9 cellular contexts compared by ENCODE assay signal in the genomic region with DNA sequence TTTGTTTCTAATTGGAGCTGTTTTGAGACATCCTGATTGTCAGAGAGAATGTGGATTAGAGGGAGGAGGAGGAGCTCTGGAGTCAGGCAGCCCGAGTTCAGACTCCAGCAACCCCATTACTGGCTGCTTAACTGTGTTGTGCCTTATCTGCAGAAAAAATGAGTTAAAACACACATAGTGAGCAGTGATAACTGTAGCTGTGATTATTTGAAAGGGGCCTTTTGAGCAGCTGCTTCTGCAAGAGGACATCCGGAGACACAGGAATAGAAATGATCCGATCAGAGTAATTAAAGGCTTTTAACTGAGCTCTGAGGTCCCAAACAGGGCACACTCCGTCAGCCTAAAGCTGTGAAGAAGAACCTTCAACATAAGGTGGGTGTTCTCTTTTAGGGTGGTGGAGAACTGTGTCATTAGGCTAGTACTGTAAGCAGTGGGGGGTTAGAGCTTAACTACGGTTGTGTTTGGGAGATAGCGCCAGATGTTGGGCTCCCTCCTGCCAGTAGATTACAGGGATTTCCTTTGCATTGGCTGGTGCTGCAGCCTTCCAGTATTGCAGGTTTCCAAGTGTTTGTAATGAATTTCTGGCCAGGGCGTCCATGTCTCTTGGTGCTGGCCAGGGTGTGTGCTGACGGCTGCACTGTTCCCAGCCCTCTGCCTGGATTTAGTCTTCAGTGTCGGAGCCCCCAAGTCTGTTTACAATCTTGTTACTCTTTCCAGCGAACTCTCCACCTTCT. TPM values are rescaled to one million over a fixed set of nuclear protein-coding genes. Genes with fewer than 3 reads are reported as not detected.
DNase-seq lines count a peak whose midpoint lies in the region; ATAC-seq and TF ChIP-seq lines count a peak whose summit lies in the region.
"Had no signal": no experiment of that assay in that cellular context is flagged by ENCODE, and none has a peak within 500 bp of the region (broad histone marks: within the 10 kb centered on the region; RNA-seq: fewer than 3 reads in every experiment).

No MANE protein-coding gene starts in this region.

- H3K4me3 Mint-ChIP-seq in brain, result peak overlapping the region; percentile 14 to 76 (median 53)
- no peak overlapping the region for H3K4me3 Mint-ChIP-seq in stimulated activated effector memory CD8-positive, alpha-beta T cell treated with anti-CD3 and anti-CD28 coated beads, Interleukin-12 subunit alpha, Interleukin-12 subunit beta, amount 100 ng/mL, for 72 hours
- H3K4me3 Mint-ChIP-seq in activated CD4-positive, alpha-beta memory T cell treated with anti-CD3 and anti-CD28 coated beads, Interleukin-2, amount 10 ng/mL, durations not matched to agents 7 days and 5 days, result no peak overlapping the region

- H3K9me3 Mint-ChIP-seq in brain, result no peaks in the 10 kb centered on the region
- no peaks in the 10 kb centered on the region for H3K9me3 Mint-ChIP-seq in stimulated activated effector memory CD8-positive, alpha-beta T cell treated with anti-CD3 and anti-CD28 coated beads, Interleukin-12 subunit alpha, Interleukin-12 subunit beta, amount 100 ng/mL, for 72 hours
- H3K9me3 Mint-ChIP-seq in activated CD4-positive, alpha-beta memory T cell treated with anti-CD3 and anti-CD28 coated beads, Interleukin-2, amount 10 ng/mL, durations not matched to agents 7 days and 5 days, result no peaks in the 10 kb centered on the region

- no peak for TF ChIP-seq CTCF in brain (conservative IDR thresholded peaks at IDR 0.05)

- H3K36me3 Mint-ChIP-seq in brain, result peaks cover 17% of the 10 kb centered on the region
- H3K36me3 Mint-ChIP-seq in stimulated activated effector memory CD8-positive, alpha-beta T cell treated with anti-CD3 and anti-CD28 coated beads, Interleukin-12 subunit alpha, Interleukin-12 subunit beta, amount 100 ng/mL, for 72 hours, result peaks cover 21% of the 10 kb centered on the region
- H3K36me3 Mint-ChIP-seq in activated CD4-positive, alpha-beta memory T cell treated with anti-CD3 and anti-CD28 coated beads, Interleukin-2, amount 10 ng/mL, durations not matched to agents 7 days and 5 days (ENCODE audit: low read depth), result peaks cover 16% of the 10 kb centered on the region

- peak overlapping the region; percentile 32 to 85 (median 74) for H3K27ac Mint-ChIP-seq in brain
- peak overlapping the region; percentile 69 for H3K27ac Mint-ChIP-seq in stimulated activated effector memory CD8-positive, alpha-beta T cell treated with anti-CD3 and anti-CD28 coated beads, Interleukin-12 subunit alpha, Interleukin-12 subunit beta, amount 100 ng/mL, for 72 hours
- no peak overlapping the region for H3K27ac Mint-ChIP-seq in activated CD4-positive, alpha-beta memory T cell treated with anti-CD3 and anti-CD28 coated beads, Interleukin-2, amount 10 ng/mL, durations not matched to agents 7 days and 5 days

- H3K4me1 Mint-ChIP-seq in brain, result peaks cover 86% of the 10 kb centered on the region
- peaks cover 77% of the 10 kb centered on the region for H3K4me1 Mint-ChIP-seq in stimulated activated effector memory CD8-positive, alpha-beta T cell treated with anti-CD3 and anti-CD28 coated beads, Interleukin-12 subunit alpha, Interleukin-12 subunit beta, amount 100 ng/mL, for 72 hours
- H3K4me1 Mint-ChIP-seq in activated CD4-positive, alpha-beta memory T cell treated with anti-CD3 and anti-CD28 coated beads, Interleukin-2, amount 10 ng/mL, durations not matched to agents 7 days and 5 days, result peaks cover 33% of the 10 kb centered on the region

- ATAC-seq in stimulated activated effector memory CD8-positive, alpha-beta T cell treated with anti-CD3 and anti-CD28 coated beads, Interleukin-12 subunit alpha, Interleukin-12 subunit beta, amount 100 ng/mL, for 72 hours, result no peak

- H3K27me3 Mint-ChIP-seq in brain, result peaks cover 3% of the 10 kb centered on the region
- H3K27me3 Mint-ChIP-seq in activated CD4-positive, alpha-beta memory T cell treated with anti-CD3 and anti-CD28 coated beads, Interleukin-2, amount 10 ng/mL, durations not matched to agents 7 days and 5 days, result no peaks in the 10 kb centered on the region

- POLR2A ChIA-PET in activated CD4-positive, alpha-beta memory T cell treated with anti-CD3 and anti-CD28 coated beads, Interleukin-2, amount 10 ng/mL, durations not matched to agents 7 days and 5 days (lab: Charles Lee), result interaction anchor here (1.3 to 2.4 kb wide), 2 partner anchors 17 to 30 kb away, joined by 3 to 7 read pairs; no protein-coding TSS in a partner anchor

- DNase-seq in HUDEP-2 (lab: John Stamatoyannopoulos, UW; ENCODE audit: unreplicated experiment in 76 of 76), result peak in 66 of 76 experiments; percentile 4 to 82 (median 44)
- DNase-seq in kidney glomerular epithelial cell (lab: John Stamatoyannopoulos, UW), result peak; percentile 11
- no peak for DNase-seq in stimulated activated effector memory CD8-positive, alpha-beta T cell treated with anti-CD3 and anti-CD28 coated beads, Interleukin-12 subunit alpha, Interleukin-12 subunit beta, amount 100 ng/mL, for 72 hours (ENCODE audit: low spot score in 2 of 2)
- DNase-seq in stimulated activated naive CD4-positive, alpha-beta T cell treated with Interleukin-2 at 50 U/mL for 16 hours (lab: John Stamatoyannopoulos, UW), result no peak
- DNase-seq in activated CD4-positive, alpha-beta memory T cell treated with anti-CD3 and anti-CD28 coated beads, Interleukin-2, amount 10 ng/mL, durations not matched to agents 7 days and 5 days, result no peak
- no peak for DNase-seq in occipital lobe (lab: John Stamatoyannopoulos, UW)
- DNase-seq in GDM1 (lab: John Stamatoyannopoulos, UW), result no peak
- DNase-seq: NCI-H2029 had no signal

- CTCF ChIA-PET in activated CD4-positive, alpha-beta memory T cell treated with anti-CD3 and anti-CD28 coated beads, Interleukin-2, amount 10 ng/mL, durations not matched to agents 7 days and 5 days (lab: Charles Lee), result no interaction called here

RNA-seq across cellular contexts. Expression of a gene that starts 24.3 kb away (rescaled TPM):
- polyA plus RNA-seq in brain (ENCODE audit: insufficient read depth, low read depth, low replicate concordance), result 408 TPM
- total RNA-seq in activated CD4-positive, alpha-beta memory T cell treated with anti-CD3 and anti-CD28 coated beads, Interleukin-2, amount 10 ng/mL, durations not matched to agents 7 days and 5 days, result 100 to 1,000 TPM; 266 to 277 TPM
- 166 TPM for total RNA-seq in occipital lobe

Comparison
In these comparisons a context has a peak if more than half of its experiments do, and no peak if none do; other contexts are left out.
1. DNase-seq: peak in HUDEP-2 (66 of 76) and kidney glomerular epithelial cell (single experiment); none in stimulated activated effector memory CD8-positive, alpha-beta T cell treated with anti-CD3 and anti-CD28 coated beads, Interleukin-12 subunit alpha, Interleukin-12 subunit beta, amount 100 ng/mL, for 72 hours (0 of 2), stimulated activated naive CD4-positive, alpha-beta T cell treated with Interleukin-2 at 50 U/mL for 16 hours (single experiment), activated CD4-positive, alpha-beta memory T cell treated with anti-CD3 and anti-CD28 coated beads, Interleukin-2, amount 10 ng/mL, durations not matched to agents 7 days and 5 days (single experiment), occipital lobe (single experiment) and GDM1 (single experiment).
2. H3K4me3 Mint-ChIP-seq: peak in brain (5 of 5); none in stimulated activated effector memory CD8-positive, alpha-beta T cell treated with anti-CD3 and anti-CD28 coated beads, Interleukin-12 subunit alpha, Interleukin-12 subunit beta, amount 100 ng/mL, for 72 hours (single experiment) and activated CD4-positive, alpha-beta memory T cell treated with anti-CD3 and anti-CD28 coated beads, Interleukin-2, amount 10 ng/mL, durations not matched to agents 7 days and 5 days (single experiment).